ENCODE assay signal across 8 cellular contexts in the genomic region with DNA sequence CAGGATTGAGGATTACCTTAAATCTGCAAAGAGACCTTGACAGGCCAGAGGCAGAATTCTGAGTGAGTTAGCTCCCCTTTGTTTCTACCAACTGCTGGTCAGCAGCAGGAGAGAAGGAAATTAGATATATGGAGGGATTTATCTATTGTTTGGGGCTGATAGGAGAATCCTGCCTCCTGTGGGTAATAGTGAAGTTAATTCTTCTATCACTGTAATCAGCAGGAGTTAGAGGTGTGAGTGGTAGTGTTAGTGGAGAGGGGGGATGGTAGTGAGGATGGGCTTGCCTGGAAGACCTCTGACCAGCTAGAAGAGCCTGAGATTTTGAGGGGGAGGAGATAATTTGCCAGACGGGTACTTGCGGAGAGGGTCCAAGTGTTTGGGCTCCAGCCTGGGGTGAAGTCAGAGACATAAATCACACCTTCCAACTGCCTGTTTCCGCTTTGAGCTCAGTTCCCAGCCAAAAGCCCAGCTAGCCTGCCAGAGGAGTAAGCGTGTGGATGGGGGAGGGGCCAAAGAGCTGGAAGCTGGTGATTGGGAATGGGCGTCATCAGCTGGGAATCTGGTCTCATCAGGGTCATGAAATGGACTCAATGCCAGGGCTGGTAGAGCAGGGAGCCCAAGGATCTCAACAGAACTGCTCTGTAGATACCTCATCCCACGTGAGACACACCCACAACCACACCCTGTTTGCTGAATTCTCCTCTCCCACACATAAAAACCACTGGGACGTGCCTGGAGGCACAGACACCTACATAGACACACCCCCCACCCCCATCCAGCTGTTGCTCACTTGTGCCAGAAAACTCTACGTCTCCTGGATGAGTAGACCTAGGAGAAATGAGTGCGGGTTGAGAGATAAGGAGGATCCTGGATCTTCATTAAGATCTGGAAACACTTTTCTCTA. TPM values are rescaled to one million over a fixed set of nuclear protein-coding genes. Genes with fewer than 3 reads are reported as not detected.
DNase-seq lines count a peak whose midpoint lies in the region; ATAC-seq and TF ChIP-seq lines count a peak whose summit lies in the region.

No MANE protein-coding gene starts in this region.

- peaks cover 49% of the 10 kb centered on the region for H3K4me1 ChIP-seq in RWPE2 (ENCODE audit: insufficient read depth, poor library complexity, severe bottlenecking)
- H3K4me1 ChIP-seq in gastroesophageal sphincter: peaks cover 9 to 64% (median 30%) of the 10 kb centered on the region in 3 donors

- H3K9me3 ChIP-seq in RWPE2 (ENCODE audit: severe bottlenecking) (no peaks in the 10 kb centered on the region), gastroesophageal sphincter (no peaks in the 10 kb centered on the region)

- no peak for TF ChIP-seq POLR2A in gastroesophageal sphincter (IDR thresholded peaks at IDR 0.05)

- H3K4me3 ChIP-seq in RWPE2 (ENCODE audit: severe bottlenecking) (no peak overlapping the region), gastroesophageal sphincter (no peak overlapping the region)

- no peak for TF ChIP-seq EP300 in gastroesophageal sphincter (IDR thresholded peaks at IDR 0.05)

- H3K36me3 ChIP-seq in RWPE2 (ENCODE audit: low read depth) (no peaks in the 10 kb centered on the region), gastroesophageal sphincter (no peaks in the 10 kb centered on the region)

- WGBS in gastroesophageal sphincter (ENCODE audit: low coverage in 1 of 2), 2 donors: 13 to 33% methylated on average over 5 of the region's 9 CpGs

- TF ChIP-seq CTCF in RWPE2 (IDR thresholded peaks at IDR 0.05; ENCODE audit: poor library complexity, severe bottlenecking): no peak
- peak in 1 of 4 experiments; percentile 8 for TF ChIP-seq CTCF in gastroesophageal sphincter (IDR thresholded peaks at IDR 0.05)

- H3K27ac ChIP-seq in RWPE2 (ENCODE audit: poor library complexity, severe bottlenecking): peak overlapping the region; percentile 94
- peak overlapping the region in 3 of 4 donors; percentile 65 to 97 (median 73) for H3K27ac ChIP-seq in gastroesophageal sphincter

- peak; percentile 69 for DNase-seq in GM04504 (ENCODE audit: low read depth)
- DNase-seq in RWPE2 (ENCODE audit: low spot score): peak; percentile 97
- peak; percentile 90 for DNase-seq in pulmonary artery endothelial cell (ENCODE audit: low read depth, low spot score)
- no peak for DNase-seq in activated gamma-delta T cell treated with Interleukin-2 at 50 U/mL for 16 hours
- DNase-seq in NCI-H446 treated with DMSO at 0.1 percent for 48 hours (lab: John Stamatoyannopoulos, UW): no peak

- ATAC-seq in RWPE2 (ENCODE audit: low read depth) (peak; percentile 79), gastroesophageal sphincter (peak; percentile 78), GM21423 (IDR thresholded peaks at IDR 0.05; ENCODE audit: unreplicated experiment) (no peak), HG03439 (IDR thresholded peaks at IDR 0.05; ENCODE audit: unreplicated experiment) (no peak)

- H3K27me3 ChIP-seq in RWPE2 (ENCODE audit: insufficient read depth, poor library complexity, severe bottlenecking) (no peaks in the 10 kb centered on the region), gastroesophageal sphincter (no peaks in the 10 kb centered on the region)

RNA-seq across cellular contexts. Expression of gene ITGA5, which starts 13.1 kb away (rescaled TPM):
- 100 to 1,000 TPM; 141 to 908 (median 220) TPM for total RNA-seq in gastroesophageal sphincter
- 848 and 1,153 TPM in 2 replicates for total RNA-seq in pulmonary artery endothelial cell

RNA-seq across cellular contexts. Expression of gene GTSF1, which starts 41.2 kb away (rescaled TPM):
- total RNA-seq in gastroesophageal sphincter (1 to 10 TPM in 1 of 4 donors, not detected in 3; 1.0 TPM), pulmonary artery endothelial cell (not detected in 2 replicates)

RNA-seq across cellular contexts. Expression of gene ZNF385A, which starts 47.6 kb away (rescaled TPM):
- 10 to 100 TPM in 3 of 4 donors, 1 to 10 TPM in 1; 7.5 to 28.0 (median 19.5) TPM for total RNA-seq in gastroesophageal sphincter
- 0.74 and 0.79 TPM in 2 replicates for total RNA-seq in pulmonary artery endothelial cell

Comparison
In these comparisons a context has a peak if more than half of its experiments do, and no peak if none do; other contexts are left out.
1. DNase-seq: peak in GM04504 (single experiment), RWPE2 (single experiment) and pulmonary artery endothelial cell (single experiment); none in activated gamma-delta T cell treated with Interleukin-2 at 50 U/mL for 16 hours (single experiment) and NCI-H446 treated with DMSO at 0.1 percent for 48 hours (single experiment).
2. ATAC-seq: peak in RWPE2 (single experiment) and gastroesophageal sphincter (single experiment); none in GM21423 (single experiment) and HG03439 (single experiment).